In the genomic region with DNA sequence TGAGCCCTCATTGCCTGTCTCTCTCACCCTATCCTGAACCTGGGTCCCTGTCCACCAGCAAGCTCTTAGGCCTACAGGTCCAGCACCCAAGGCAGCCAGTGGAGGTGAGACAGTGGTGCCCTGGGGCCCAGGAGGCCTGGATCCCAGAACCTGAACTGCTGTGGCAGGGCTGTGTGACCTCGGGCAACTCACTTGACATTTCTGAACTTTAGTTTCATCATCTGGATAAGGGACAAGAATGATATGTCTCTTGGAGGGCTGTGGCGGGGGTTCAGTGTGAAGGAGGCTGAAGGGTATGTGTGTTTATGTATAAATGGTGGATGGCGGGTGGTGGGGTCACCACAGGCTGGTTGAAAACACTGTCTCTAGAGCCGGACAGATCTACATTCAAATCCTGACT, we compare ENCODE assay signal across 24 cellular contexts. TPM values are rescaled to one million over a fixed set of nuclear protein-coding genes. Genes with fewer than 3 reads are reported as not detected.
DNase-seq lines count a peak whose midpoint lies in the region; ATAC-seq, FAIRE-seq and TF ChIP-seq lines count a peak whose summit lies in the region.
"Had no signal": no experiment of that assay in that cellular context is flagged by ENCODE, and none has a peak within 500 bp of the region (broad histone marks: within the 10 kb centered on the region; RNA-seq: fewer than 3 reads in every experiment).

No MANE protein-coding gene starts in this region.

- H3K4me3 Mint-ChIP-seq in activated naive CD8-positive, alpha-beta T cell treated with anti-CD3 and anti-CD28 coated beads, Interleukin-2, amount 10 ng/mL, durations not matched to agents 7 days and 5 days, result no peak overlapping the region
- H3K4me3 Mint-ChIP-seq in activated naive CD8-positive, alpha-beta T cell treated with anti-CD3 and anti-CD28 coated beads for 36 hours, result no peak overlapping the region
- H3K4me3 Mint-ChIP-seq in stimulated activated memory B cell treated with anti-CD40 and anti-IgM and Interleukin-4, amounts not matched to agents 10 μg/mL and 1 μg/mL and 100 μg/mL, for 72 hours, result no peak overlapping the region

- no peak overlapping the region for H3K27ac Mint-ChIP-seq in activated naive CD8-positive, alpha-beta T cell treated with anti-CD3 and anti-CD28 coated beads, Interleukin-2, amount 10 ng/mL, durations not matched to agents 7 days and 5 days
- no peak overlapping the region for H3K27ac Mint-ChIP-seq in activated naive CD8-positive, alpha-beta T cell treated with anti-CD3 and anti-CD28 coated beads for 36 hours
- no peak overlapping the region for H3K27ac Mint-ChIP-seq in stimulated activated memory B cell treated with anti-CD40 and anti-IgM and Interleukin-4, amounts not matched to agents 10 μg/mL and 1 μg/mL and 100 μg/mL, for 72 hours

- no peaks in the 10 kb centered on the region for H3K79me1 ChIP-seq in H1 (ENCODE audit: low read depth, low read length)
- no peaks in the 10 kb centered on the region for H3K79me1 ChIP-seq in neuronal stem cell (ENCODE audit: low read depth, low read length)

- H3K4me2 ChIP-seq in H1 (ENCODE audit: insufficient read depth in 1 of 2, low read depth in 2 of 2, low read length in 2 of 2) (no peak overlapping the region), neuronal stem cell (ENCODE audit: insufficient read depth, low read length, poor library complexity, severe bottlenecking) (no peak overlapping the region)

- H2AK5ac ChIP-seq in H1 (ENCODE audit: low read depth, low read length) (no peak overlapping the region), neuronal stem cell (ENCODE audit: low read depth, low read length) (peak overlapping the region; percentile 1)

- no peak overlapping the region for H3K14ac ChIP-seq in H1 (ENCODE audit: insufficient read length)
- no peak overlapping the region for H3K14ac ChIP-seq in neuronal stem cell (ENCODE audit: low read length)

- no peaks in the 10 kb centered on the region for H3K9me3 Mint-ChIP-seq in activated naive CD8-positive, alpha-beta T cell treated with anti-CD3 and anti-CD28 coated beads, Interleukin-2, amount 10 ng/mL, durations not matched to agents 7 days and 5 days
- no peaks in the 10 kb centered on the region for H3K9me3 Mint-ChIP-seq in activated naive CD8-positive, alpha-beta T cell treated with anti-CD3 and anti-CD28 coated beads for 36 hours
- H3K9me3 Mint-ChIP-seq in stimulated activated memory B cell treated with anti-CD40 and anti-IgM and Interleukin-4, amounts not matched to agents 10 μg/mL and 1 μg/mL and 100 μg/mL, for 72 hours, result no peaks in the 10 kb centered on the region

- H4K5ac ChIP-seq in H1 (ENCODE audit: insufficient read length, low read depth, low read length), result no peak overlapping the region

- no peak overlapping the region for H4K8ac ChIP-seq in H1 (ENCODE audit: extremely low read depth, insufficient read depth, low read length)
- no peak overlapping the region for H4K8ac ChIP-seq in neuronal stem cell (ENCODE audit: low read depth, low read length)

- WGBS in H1 (ENCODE audit: extremely low coverage in 1 of 2, insufficient coverage in 1 of 2, insufficient read length in 1 of 2, insufficient replicate concordance in 2 of 2, low coverage in 1 of 2, low lambda C conversion rate in 2 of 2, missing lambda C conversion rate in 1 of 2), 2 experiments, result 86% methylated on average over 4 of the region's 4 CpGs; no CpG with 5 or more reads in 1 of the 2 experiments
- WGBS in neuronal stem cell (ENCODE audit: extremely low coverage in 2 of 2, insufficient read length in 2 of 2, insufficient replicate concordance in 1 of 2), 2 donors, result no CpG with 5 or more reads among the region's 4 CpGs

- no peak overlapping the region for H3K9ac ChIP-seq in H1 (replicated peaks in 1 of 4; ENCODE audit: extremely low read depth in 1 of 4, low read depth in 3 of 4, low read length in 3 of 4)
- H3K9ac ChIP-seq in neuronal stem cell (ENCODE audit: low read depth, low read length, poor library complexity), result peak overlapping the region; percentile 34

- TF ChIP-seq EP300 in H1 (IDR thresholded peaks at IDR 0.05; ENCODE audit: borderline replicate concordance in 1 of 2, low read depth in 2 of 2, low read length in 2 of 2), result no peak

- H3K9me3 ChIP-seq in H1 (ENCODE audit: insufficient read depth in 2 of 2, low read depth in 1 of 2, low read length in 1 of 2), result no peaks in the 10 kb centered on the region
- H3K9me3 ChIP-seq in neuronal stem cell (replicated peaks in 1 of 2; ENCODE audit: control insufficient read depth in 2 of 2, insufficient read depth in 1 of 2, low read depth in 1 of 2, low read length in 2 of 2), result no peaks in the 10 kb centered on the region
- H3K9me3 ChIP-seq: BE2C, SJSA1 had no signal

- H3K27ac ChIP-seq in H1 (ENCODE audit: low read depth, low read length), result no peak overlapping the region
- no peak overlapping the region for H3K27ac ChIP-seq in neuronal stem cell (replicated peaks; ENCODE audit: low read length)
- no peak overlapping the region for H3K27ac ChIP-seq in substantia nigra (ENCODE audit: low read depth, low read length, poor library complexity, severe bottlenecking)
- H3K27ac ChIP-seq: 22Rv1, SJSA1 had no signal

- no peak for TF ChIP-seq RAD21 in H1 (IDR thresholded peaks at IDR 0.05 in 1 of 2, conservative IDR thresholded peaks at IDR 0.05 in 1 of 2; ENCODE audit: low read depth in 2 of 2, low read length in 2 of 2)

- H3K27me3 ChIP-seq in H1 (replicated peaks in 1 of 4; ENCODE audit: control insufficient read depth in 3 of 4, extremely low read depth in 1 of 4, insufficient read depth in 3 of 4, low read length in 3 of 4) (no peaks in the 10 kb centered on the region; a peak in 1 of 7 replicates), neuronal stem cell (ENCODE audit: control insufficient read depth in 3 of 3, insufficient read depth in 3 of 3, low read depth in 1 of 3, low read length in 3 of 3) (peaks cover 0 to 12% (median 0%) of the 10 kb centered on the region in 3 experiments)
- H3K27me3 ChIP-seq: BE2C had no signal

- H3K27me3 Mint-ChIP-seq in activated naive CD8-positive, alpha-beta T cell treated with anti-CD3 and anti-CD28 coated beads, Interleukin-2, amount 10 ng/mL, durations not matched to agents 7 days and 5 days, result peaks cover 11% of the 10 kb centered on the region
- no peaks in the 10 kb centered on the region for H3K27me3 Mint-ChIP-seq in activated naive CD8-positive, alpha-beta T cell treated with anti-CD3 and anti-CD28 coated beads for 36 hours
- peaks cover 41% of the 10 kb centered on the region for H3K27me3 Mint-ChIP-seq in stimulated activated memory B cell treated with anti-CD40 and anti-IgM and Interleukin-4, amounts not matched to agents 10 μg/mL and 1 μg/mL and 100 μg/mL, for 72 hours

- H2BK15ac ChIP-seq in H1 (ENCODE audit: low read length) (no peak overlapping the region), neuronal stem cell (ENCODE audit: low read length) (no peak overlapping the region)

- H3K4me1 Mint-ChIP-seq in activated naive CD8-positive, alpha-beta T cell treated with anti-CD3 and anti-CD28 coated beads, Interleukin-2, amount 10 ng/mL, durations not matched to agents 7 days and 5 days, result no peaks in the 10 kb centered on the region
- no peaks in the 10 kb centered on the region for H3K4me1 Mint-ChIP-seq in activated naive CD8-positive, alpha-beta T cell treated with anti-CD3 and anti-CD28 coated beads for 36 hours
- H3K4me1 Mint-ChIP-seq in stimulated activated memory B cell treated with anti-CD40 and anti-IgM and Interleukin-4, amounts not matched to agents 10 μg/mL and 1 μg/mL and 100 μg/mL, for 72 hours, result no peaks in the 10 kb centered on the region

- H2AFZ ChIP-seq in H1 (ENCODE audit: low read length), result no peak overlapping the region
- H2AFZ ChIP-seq in neuronal stem cell (ENCODE audit: low read length), result no peak overlapping the region

- no peaks in the 10 kb centered on the region for H3K79me2 ChIP-seq in H1 (ENCODE audit: control insufficient read depth in 1 of 2, insufficient read depth in 2 of 2, low read length in 2 of 2)

- H3K4ac ChIP-seq in H1 (replicated peaks; ENCODE audit: insufficient read length, low read depth, low read length), result no peak overlapping the region
- no peak overlapping the region for H3K4ac ChIP-seq in neuronal stem cell (ENCODE audit: low read length)

- H3K23ac ChIP-seq in H1 (ENCODE audit: insufficient read length) (no peak overlapping the region), neuronal stem cell (ENCODE audit: low read depth, low read length, poor library complexity) (no peak overlapping the region)

- no peak for FAIRE-seq in H1 (lab: Jason Lieb, UNC)
- FAIRE-seq: GM19239 had no signal

- no peaks in the 10 kb centered on the region; the same call in 1 of the 2 replicates for H3K23me2 ChIP-seq in H1 (ENCODE audit: low read depth, low read length)

- no peak overlapping the region for H2BK20ac ChIP-seq in H1 (ENCODE audit: low read length)

- H3K18ac ChIP-seq in H1 (ENCODE audit: extremely low read depth, low read length) (no peak overlapping the region), neuronal stem cell (ENCODE audit: low read length) (peak overlapping the region; percentile 2)

- CTCF ChIA-PET in H1 (lab: Charles Lee; ENCODE audit: partially characterized antibody), result interaction anchor here (1.3 kb wide), 1 partner anchor 14 kb away, joined by 5 read pairs; no protein-coding TSS in a partner anchor

- H2BK120ac ChIP-seq in H1 (replicated peaks; ENCODE audit: low read depth, low read length) (no peak overlapping the region), neuronal stem cell (ENCODE audit: low read depth, low read length) (no peak overlapping the region)

- H3K56ac ChIP-seq in H1 (replicated peaks; ENCODE audit: insufficient read length, low read depth, low read length), result no peak overlapping the region

- no peak overlapping the region for H2BK5ac ChIP-seq in H1 (ENCODE audit: low read depth, low read length)
- H2BK5ac ChIP-seq in neuronal stem cell (ENCODE audit: low read length), result no peak overlapping the region

- DNase-seq in activated naive CD8-positive, alpha-beta T cell treated with anti-CD3 and anti-CD28 coated beads, Interleukin-2, amount 10 ng/mL, durations not matched to agents 7 days and 5 days, result peak; percentile 13
- no peak for DNase-seq in activated naive CD8-positive, alpha-beta T cell treated with anti-CD3 and anti-CD28 coated beads for 36 hours
- DNase-seq in H1 (ENCODE audit: low read depth in 1 of 2, low spot score in 2 of 2), result no peak
- DNase-seq in neuronal stem cell (ENCODE audit: low spot score), result no peak
- DNase-seq in substantia nigra (lab: John Stamatoyannopoulos, UW), result no peak
- DNase-seq in stimulated activated naive CD4-positive, alpha-beta T cell treated with Interleukin-2 at 50 U/mL for 16 hours (lab: John Stamatoyannopoulos, UW), result no peak
- DNase-seq: BE2C, DMS153, DND-41, Kasumi-1, NCI-H1092 treated with DMSO at 0.1 percent for 48 hours, NCI-H1436 treated with DMSO at 0.1 percent for 48 hours, NCI-H187 treated with DMSO at 0.1 percent for 48 hours, NCI-H2171 treated with DMSO at 0.1 percent for 48 hours, NCI-H524 treated with DMSO at 0.1 percent for 48 hours, NCI-H774 had no signal

- H4K91ac ChIP-seq in H1 (replicated peaks; ENCODE audit: insufficient read length, low read length) (no peak overlapping the region), neuronal stem cell (ENCODE audit: low read depth, low read length, poor library complexity) (no peak overlapping the region)

- no peak for ATAC-seq in activated naive CD8-positive, alpha-beta T cell treated with anti-CD3 and anti-CD28 coated beads, Interleukin-2, amount 10 ng/mL, durations not matched to agents 7 days and 5 days (ENCODE audit: low read depth)
- no peak for ATAC-seq in HG03108 (IDR thresholded peaks at IDR 0.05; ENCODE audit: unreplicated experiment)
- ATAC-seq in stimulated activated memory B cell treated with anti-CD40 and anti-IgM and Interleukin-4, amounts not matched to agents 10 μg/mL and 1 μg/mL and 100 μg/mL, for 72 hours, result no peak

- no peak for TF ChIP-seq CTCF in H1 (IDR thresholded peaks at IDR 0.05; ENCODE audit: control extremely low read depth in 1 of 3, insufficient read depth in 1 of 3, low read depth in 1 of 3, low read length in 3 of 3)

- no peaks in the 10 kb centered on the region for H4K20me1 ChIP-seq in H1 (replicated peaks in 1 of 2; ENCODE audit: control insufficient read depth in 1 of 2, insufficient read depth in 2 of 2, low read length in 2 of 2)

- POLR2A ChIA-PET in activated naive CD8-positive, alpha-beta T cell treated with anti-CD3 and anti-CD28 coated beads, Interleukin-2, amount 10 ng/mL, durations not matched to agents 7 days and 5 days (lab: Charles Lee), result no interaction called here
- POLR2A ChIA-PET in H1 (lab: Charles Lee; ENCODE audit: partially characterized antibody), result no interaction called here

- no peak for TF ChIP-seq POLR2A in H1 (IDR thresholded peaks at IDR 0.05; ENCODE audit: control extremely low read depth in 1 of 2, low read depth in 2 of 2, low read length in 2 of 2)

- no peaks in the 10 kb centered on the region for H3K36me3 Mint-ChIP-seq in activated naive CD8-positive, alpha-beta T cell treated with anti-CD3 and anti-CD28 coated beads, Interleukin-2, amount 10 ng/mL, durations not matched to agents 7 days and 5 days
- no peaks in the 10 kb centered on the region for H3K36me3 Mint-ChIP-seq in activated naive CD8-positive, alpha-beta T cell treated with anti-CD3 and anti-CD28 coated beads for 36 hours
- H3K36me3 Mint-ChIP-seq in stimulated activated memory B cell treated with anti-CD40 and anti-IgM and Interleukin-4, amounts not matched to agents 10 μg/mL and 1 μg/mL and 100 μg/mL, for 72 hours, result no peaks in the 10 kb centered on the region

- H3K36me3 ChIP-seq in H1 (ENCODE audit: control insufficient read depth in 2 of 4, insufficient read depth in 4 of 4, low read length in 3 of 4), result no peaks in the 10 kb centered on the region
- no peaks in the 10 kb centered on the region for H3K36me3 ChIP-seq in neuronal stem cell (replicated peaks in 1 of 2; ENCODE audit: control insufficient read depth in 2 of 2, insufficient read depth in 2 of 2, low read length in 2 of 2)
- H3K36me3 ChIP-seq: BE2C, SJSA1 had no signal

- no peaks in the 10 kb centered on the region for H3K4me1 ChIP-seq in H1 (replicated peaks in 1 of 4; ENCODE audit: control insufficient read depth in 3 of 4, insufficient read depth in 4 of 4, low read length in 3 of 4)
- peaks cover 9 to 11% of the 10 kb centered on the region in 2 donors for H3K4me1 ChIP-seq in neuronal stem cell (ENCODE audit: control insufficient read depth in 2 of 2, insufficient read depth in 1 of 2, low read depth in 1 of 2, low read length in 2 of 2)
- H3K4me1 ChIP-seq: SJSA1 had no signal

- no peak overlapping the region for H2BK12ac ChIP-seq in H1 (ENCODE audit: low read depth, low read length)
- no peak overlapping the region for H2BK12ac ChIP-seq in neuronal stem cell (ENCODE audit: low read length)

- no peak overlapping the region for H3K4me3 ChIP-seq in H1 (ENCODE audit: extremely low read depth in 1 of 4, insufficient read depth in 2 of 4, low read depth in 3 of 4, low read length in 4 of 4)
- no peak overlapping the region for H3K4me3 ChIP-seq in neuronal stem cell (ENCODE audit: low read length in 2 of 2)
- H3K4me3 ChIP-seq: SJSA1 had no signal

RNA-seq across cellular contexts. Expression of a gene that starts 10.9 kb away (rescaled TPM):
- total RNA-seq in activated naive CD8-positive, alpha-beta T cell treated with anti-CD3 and anti-CD28 coated beads, Interleukin-2, amount 10 ng/mL, durations not matched to agents 7 days and 5 days, result not detected
- not detected for total RNA-seq in activated naive CD8-positive, alpha-beta T cell treated with anti-CD3 and anti-CD28 coated beads for 36 hours
- not detected in 2 replicates for total RNA-seq in H1 (2021; fragmentation: NEBNext Ultra II Directional; extraction: Animal tissue kit (Norgen Biotek cat#: 25700))
- polyA plus RNA-seq in H1 (2011; rRNA removed), result not detected in 2 replicates
- not detected for polyA plus RNA-seq in H1 (2011; cell fraction: cytosol; rRNA removed)
- polyA plus RNA-seq in H1 (2011; cell fraction: nucleus; rRNA removed), result not detected
- not detected in 4 replicates for polyA plus RNA-seq in H1 (2012, experiment 1 of 2)
- not detected for polyA plus RNA-seq in H1 (2012, experiment 2 of 2)
- polyA plus RNA-seq in H1 (2013, experiment 1 of 2), result not detected
- not detected for polyA plus RNA-seq in H1 (2013, experiment 2 of 2)
- polyA minus RNA-seq in H1 (2011; rRNA and poly(A)+ RNA removed), result not detected in 2 replicates
- polyA minus RNA-seq in H1 (2011; cell fraction: cytosol; rRNA and poly(A)+ RNA removed), result not detected
- not detected for polyA minus RNA-seq in H1 (2011; cell fraction: nucleus; rRNA and poly(A)+ RNA removed)
- not detected for polyA plus RNA-seq in neuronal stem cell (2013, experiment 1 of 2)
- polyA plus RNA-seq in neuronal stem cell (2013, experiment 2 of 2), result not detected
- total RNA-seq: H4, HT-29, M059J, SJSA1 had no signal
